10 cellular contexts compared by ENCODE assay signal in genomic region chr1:180778782-180779398, GRCh38.
DNase-seq lines count a peak whose midpoint lies in the region; ATAC-seq, FAIRE-seq and TF ChIP-seq lines count a peak whose summit lies in the region.
"Had no signal": no experiment of that assay in that cellular context is flagged by ENCODE, and none has a peak within 500 bp of the region (broad histone marks: within the 10 kb centered on the region; RNA-seq: fewer than 3 reads in every experiment).

No MANE protein-coding gene starts in this region.

- FAIRE-seq in K562 (lab: Jason Lieb, UNC): peak; percentile 49

- H3K4me2 ChIP-seq in K562 (ENCODE audit: insufficient read depth, low read length) (no peak overlapping the region), neural progenitor cell (no peak overlapping the region)

- peaks cover 6% of the 10 kb centered on the region for H3K9me3 Mint-ChIP-seq in neural progenitor cell
- H3K9me3 Mint-ChIP-seq: CD8-positive, alpha-beta T cell had no signal

- H3K36me3 ChIP-seq in K562 (ENCODE audit: control insufficient read depth, insufficient read depth, low read length) (no peaks in the 10 kb centered on the region), neural progenitor cell (no peaks in the 10 kb centered on the region)

- H3K79me2 ChIP-seq in K562 (ENCODE audit: control insufficient read depth, insufficient read depth, low read length) (peaks cover 17% of the 10 kb centered on the region), neural progenitor cell (ENCODE audit: low read depth) (peaks cover 17% of the 10 kb centered on the region)

- H3K4me3 ChIP-seq in K562 (no peak overlapping the region), neural progenitor cell (no peak overlapping the region)

- no peak overlapping the region for H3K9ac ChIP-seq in K562 (ENCODE audit: insufficient read depth in 1 of 2, low read depth in 2 of 2, low read length in 2 of 2)
- H3K9ac ChIP-seq in neural progenitor cell: no peak overlapping the region

- no peak overlapping the region for H3K27ac Mint-ChIP-seq in neural progenitor cell
- H3K27ac Mint-ChIP-seq: CD8-positive, alpha-beta T cell had no signal

- DNase-seq in NCI-H82 (lab: John Stamatoyannopoulos, UW) (peak; percentile 45), NCI-H82 treated with DMSO at 0.1 percent for 48 hours (lab: John Stamatoyannopoulos, UW; ENCODE audit: unreplicated experiment) (no peak), LHCN-M2 (ENCODE audit: low read depth) (peak; percentile 18), K562 (ENCODE audit: extremely low read depth in 1 of 4, low spot score in 3 of 4) (peak; percentile 23 to 40 (median 31)), neural progenitor cell (ENCODE audit: low spot score) (peak; percentile 7), cerebellar cortex (ENCODE audit: low spot score) (no peak), OCI-M2 (lab: John Stamatoyannopoulos, UW; ENCODE audit: unreplicated experiment) (no peak), left ventricle myocardium superior (no peak)
- DNase-seq: CD8-positive, alpha-beta T cell; stimulated activated CD8-positive, alpha-beta memory T cell treated with anti-CD3 and anti-CD28 coated beads, Interleukin-4, amount 100 ng/mL, for 48 hours had no signal

- intact Hi-C loops in K562 (cut with micrococcal nuclease) (loop anchor here (2.0 kb wide), 1 partner anchor 246 kb away; no protein-coding TSS in a partner anchor), left ventricle myocardium superior (cut with micrococcal nuclease) (no loop called here)

- 56% methylated on average over 1 of the region's 1 CpG for WGBS in K562 (ENCODE audit: insufficient coverage, low coverage, missing lambda C conversion rate)

- H3F3A ChIP-seq in neural progenitor cell (ENCODE audit: low read depth): peaks cover 3% of the 10 kb centered on the region

- TF ChIP-seq CTCF in K562 (IDR thresholded peaks at IDR 0.05 in 2 of 3, conservative IDR thresholded peaks at IDR 0.05 in 1 of 3; ENCODE audit: insufficient read depth in 2 of 3, low read depth in 1 of 3, low read length in 3 of 3) (peak; percentile 46 to 55 (median 46); a peak in 4 of 6 replicates), neural progenitor cell (IDR thresholded peaks at IDR 0.05) (peak; percentile 56)

- H3K27me3 Mint-ChIP-seq in neural progenitor cell (ENCODE audit: insufficient read depth, low read depth): no peaks in the 10 kb centered on the region

- in situ Hi-C loops in K562 (cut with MboI): no loop called here

- H3K27me3 ChIP-seq in K562 (ENCODE audit: control insufficient read depth in 2 of 2, insufficient read depth in 2 of 2, low read length in 2 of 2): no peaks in the 10 kb centered on the region
- H3K27me3 ChIP-seq in neural progenitor cell: no peaks in the 10 kb centered on the region

- CTCF ChIA-PET in K562 (lab: Yijun Ruan, JAX; ENCODE audit: low intra/inter-chr PET ratio): no interaction called here

- TF ChIP-seq POLR2A in K562 (conservative IDR thresholded peaks at IDR 0.05): no peak

- H4K20me1 ChIP-seq in K562 (replicated peaks; ENCODE audit: control insufficient read depth, insufficient read depth, low read length): no peaks in the 10 kb centered on the region
- H4K20me1 ChIP-seq in neural progenitor cell (ENCODE audit: low read depth): no peaks in the 10 kb centered on the region

- H3K4me3 Mint-ChIP-seq in neural progenitor cell: no peak overlapping the region
- H3K4me3 Mint-ChIP-seq: CD8-positive, alpha-beta T cell had no signal

- H3K4me1 ChIP-seq in K562 (replicated peaks in 1 of 2; ENCODE audit: control insufficient read depth in 2 of 2, insufficient read depth in 2 of 2, low read length in 2 of 2) (no peaks in the 10 kb centered on the region), neural progenitor cell (no peaks in the 10 kb centered on the region)

- POLR2A ChIA-PET in K562 (lab: Yijun Ruan, JAX): interaction anchor here (1.1 kb wide), 1 partner anchor 9 kb away, joined by 5 read pairs; no protein-coding TSS in a partner anchor

- H3K9me3 ChIP-seq in K562 (replicated peaks; ENCODE audit: control insufficient read depth, insufficient read depth, low read depth, low read length) (no peaks in the 10 kb centered on the region), neural progenitor cell (ENCODE audit: low read depth) (no peaks in the 10 kb centered on the region)

- H3K4me1 Mint-ChIP-seq in neural progenitor cell: no peaks in the 10 kb centered on the region

- no peak overlapping the region for H2AFZ ChIP-seq in K562 (ENCODE audit: low read depth, low read length)
- no peak overlapping the region for H2AFZ ChIP-seq in neural progenitor cell (replicated peaks)

- peak; percentile 82 for ATAC-seq in K562
- no peak for ATAC-seq in left ventricle myocardium superior
- ATAC-seq: CD8-positive, alpha-beta T cell had no signal

- peak in 1 of 2 experiments; percentile 55; a peak in 2 of 4 replicates for TF ChIP-seq RAD21 in K562 (CRISPR knock-in tag; conservative IDR thresholded peaks at IDR 0.05 in 1 of 2, IDR thresholded peaks at IDR 0.05 in 1 of 2)

- H3K27ac ChIP-seq in K562 (ENCODE audit: extremely low read depth, low read depth, low read length) (no peak overlapping the region), neural progenitor cell (no peak overlapping the region)

- H3K9me1 ChIP-seq in K562 (ENCODE audit: control insufficient read depth, insufficient read depth, low read length): no peaks in the 10 kb centered on the region

- H3K36me3 Mint-ChIP-seq in neural progenitor cell: peaks cover 1% of the 10 kb centered on the region

- no peak for TF ChIP-seq EP300 in K562 (IDR thresholded peaks at IDR 0.05; ENCODE audit: low read length)

- BruUV-seq in K562 (replicated peaks; lab: Mats Ljungman, UMichigan): no TSS peak

TF ChIP-seq in K562, 482 proteins besides CTCF, POLR2A, EP300 and RAD21:
- peak; percentile 40; the same call in 1 of the 2 replicates for TF ChIP-seq SMC3 (conservative IDR thresholded peaks at IDR 0.05; ENCODE audit: insufficient read depth, low read depth, low read length)
- no peak for TF ChIP-seq ZNF274 (IDR thresholded peaks at IDR 0.05; ENCODE audit: borderline replicate concordance, low read depth, low read length)
- TF ChIP-seq HNRNPH1 (optimal IDR thresholded peaks at IDR 0.05; ENCODE audit: low read depth, low read length): no peak

Comparison
In these comparisons a context has a peak if more than half of its experiments do, and no peak if none do; other contexts are left out.
1. DNase-seq: peak in NCI-H82 (single experiment), LHCN-M2 (single experiment), K562 (4 of 4) and neural progenitor cell (single experiment); none in NCI-H82 treated with DMSO at 0.1 percent for 48 hours (single experiment), cerebellar cortex (single experiment), OCI-M2 (single experiment) and left ventricle myocardium superior (single experiment).